8 cellular contexts compared by ENCODE assay signal in the genomic region with DNA sequence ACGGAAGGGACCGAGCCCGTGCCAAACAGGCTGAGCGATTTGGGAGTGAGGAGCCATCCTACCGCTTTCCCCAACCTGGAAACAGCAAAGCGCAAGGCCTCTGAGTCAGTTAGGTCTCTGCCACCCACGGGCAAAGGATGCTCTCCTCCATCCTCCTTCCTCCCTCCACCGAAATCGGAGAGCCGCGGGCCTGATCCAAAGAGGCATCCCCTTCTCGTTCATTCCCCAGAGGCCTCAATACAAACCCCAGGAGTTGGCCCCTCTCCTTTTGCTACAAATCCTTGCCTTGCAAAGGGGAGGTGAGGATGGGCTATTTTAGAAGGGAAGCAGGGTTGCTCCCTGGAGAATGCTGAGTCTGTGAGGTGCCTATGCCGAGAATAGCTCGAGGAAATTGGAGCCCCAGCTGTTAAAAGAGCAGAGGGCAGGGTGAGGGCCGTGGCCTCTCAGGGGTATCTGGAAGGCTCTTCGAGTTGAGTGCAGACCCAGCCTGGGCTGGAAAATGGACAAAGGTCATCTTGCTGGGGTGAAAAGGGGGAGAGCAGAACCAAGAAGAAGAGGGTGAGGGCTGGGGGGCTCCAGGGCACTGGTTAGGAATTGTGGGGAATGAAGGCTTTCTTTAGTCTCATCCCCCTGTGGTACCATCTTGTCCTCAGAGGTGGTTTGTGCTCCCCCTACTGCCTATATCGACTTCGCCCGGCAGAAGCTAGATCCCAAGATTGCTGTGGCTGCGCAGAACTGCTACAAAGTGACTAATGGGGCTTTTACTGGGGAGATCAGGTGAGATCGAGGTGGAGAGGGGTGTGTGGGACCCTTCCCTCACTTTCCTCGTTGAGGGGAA. TPM values are rescaled to one million over a fixed set of nuclear protein-coding genes. Genes with fewer than 3 reads are reported as not detected.
DNase-seq lines count a peak whose midpoint lies in the region; ATAC-seq, FAIRE-seq and TF ChIP-seq lines count a peak whose summit lies in the region.

No MANE protein-coding gene starts in this region.

- no peaks in the 10 kb centered on the region for H3K9me3 Mint-ChIP-seq in IgD-negative memory B cell

- H3K4me3 Mint-ChIP-seq in IgD-negative memory B cell: peak overlapping the region; percentile 91 to 98 (median 94)

- peaks cover 23 to 33% (median 33%) of the 10 kb centered on the region in 3 donors for H3K4me1 Mint-ChIP-seq in IgD-negative memory B cell

- no peaks in the 10 kb centered on the region for H3K27me3 ChIP-seq in ascending aorta
- H3K27me3 ChIP-seq in layer of hippocampus (ENCODE audit: control insufficient read depth, insufficient read depth, low read length): no peaks in the 10 kb centered on the region

- H3K36me3 Mint-ChIP-seq in IgD-negative memory B cell: peaks cover 1% of the 10 kb centered on the region

- H3K4me3 ChIP-seq in ascending aorta: peak overlapping the region; percentile 91 to 94

- no peaks in the 10 kb centered on the region for H3K27me3 Mint-ChIP-seq in IgD-negative memory B cell

- H3K9me3 ChIP-seq in ascending aorta: no peaks in the 10 kb centered on the region

- DNase-seq in Caki2 (ENCODE audit: low read depth): peak; percentile 40
- no peak for DNase-seq in ascending aorta (ENCODE audit: low spot score in 2 of 2)
- DNase-seq in superior temporal gyrus (ENCODE audit: extremely low spot score): peak; percentile 8
- no peak for DNase-seq in RCC 7860 (ENCODE audit: low spot score)
- DNase-seq in NCI-H2196 (lab: John Stamatoyannopoulos, UW; ENCODE audit: unreplicated experiment): no peak

- no peak for FAIRE-seq in RCC 7860 (lab: Jason Lieb, UNC)

- no peak for ATAC-seq in GM21367 (IDR thresholded peaks at IDR 0.05; ENCODE audit: unreplicated experiment)

- H3K36me3 ChIP-seq in ascending aorta: peaks cover 37 to 40% of the 10 kb centered on the region in 2 donors

- intact Hi-C loops in ascending aorta (cut with DNase I): loop anchor here (1.0 to 2.0 kb wide), 2 partner anchors 56 to 97 kb away; no protein-coding TSS in a partner anchor

- no peak for TF ChIP-seq CTCF in ascending aorta (IDR thresholded peaks at IDR 0.05)

- H3K27ac ChIP-seq in ascending aorta (peak overlapping the region; percentile 99), layer of hippocampus (ENCODE audit: low read depth, low read length) (peak overlapping the region; percentile 95)

- in situ Hi-C loops in Caki2 (cut with HindIII; ENCODE audit: low pct_unique_long_range_greater_than_20kb, low sequenced_read_pairs): no loop called here

- peaks cover 14 to 40% of the 10 kb centered on the region in 2 donors for H3K4me1 ChIP-seq in ascending aorta

- peak overlapping the region; percentile 83 to 98 (median 84) for H3K27ac Mint-ChIP-seq in IgD-negative memory B cell

RNA-seq across cellular contexts. Expression of a gene that starts 1.1 kb away (rescaled TPM):
- total RNA-seq in Caki2 (2014; rRNA removed; shearing (Covaris generic); ENCODE audit: low replicate concordance): 3,126 and 3,575 TPM in 2 replicates
- 490 TPM for polyA plus RNA-seq in IgD-negative memory B cell
- total RNA-seq in ascending aorta: 482 TPM

RNA-seq across cellular contexts. Expression of a gene that starts 4.7 kb away (rescaled TPM):
- 63.0 and 79.5 TPM in 2 replicates for total RNA-seq in Caki2 (2014; rRNA removed; shearing (Covaris generic); ENCODE audit: low replicate concordance)
- 10.6 TPM for polyA plus RNA-seq in IgD-negative memory B cell
- 14.5 TPM for total RNA-seq in ascending aorta

RNA-seq across cellular contexts. Expression of a gene that starts 16.5 kb away (rescaled TPM):
- 171 and 174 TPM in 2 replicates for total RNA-seq in Caki2 (2014; rRNA removed; shearing (Covaris generic); ENCODE audit: low replicate concordance)
- 33.2 TPM for polyA plus RNA-seq in IgD-negative memory B cell
- total RNA-seq in ascending aorta: 46.2 TPM

RNA-seq across cellular contexts. Expression of a gene that starts 17.3 kb away (rescaled TPM):
- 136 and 216 TPM in 2 replicates for total RNA-seq in Caki2 (2014; rRNA removed; shearing (Covaris generic); ENCODE audit: low replicate concordance)
- polyA plus RNA-seq in IgD-negative memory B cell: 0.60 TPM
- not detected for total RNA-seq in ascending aorta

RNA-seq across cellular contexts. Expression of a gene that starts 27.7 kb away (rescaled TPM):
- total RNA-seq in Caki2 (2014; rRNA removed; shearing (Covaris generic); ENCODE audit: low replicate concordance): 0.14 and 0.46 TPM in 2 replicates
- not detected for polyA plus RNA-seq in IgD-negative memory B cell
- 10.4 TPM for total RNA-seq in ascending aorta

Comparison
In these comparisons a context has a peak if more than half of its experiments do, and no peak if none do; other contexts are left out.
1. DNase-seq: peak in Caki2 (single experiment) and superior temporal gyrus (single experiment); none in ascending aorta (0 of 2), RCC 7860 (single experiment) and NCI-H2196 (single experiment).